ENCODE assay signal across 7 cellular contexts in the genomic region with DNA sequence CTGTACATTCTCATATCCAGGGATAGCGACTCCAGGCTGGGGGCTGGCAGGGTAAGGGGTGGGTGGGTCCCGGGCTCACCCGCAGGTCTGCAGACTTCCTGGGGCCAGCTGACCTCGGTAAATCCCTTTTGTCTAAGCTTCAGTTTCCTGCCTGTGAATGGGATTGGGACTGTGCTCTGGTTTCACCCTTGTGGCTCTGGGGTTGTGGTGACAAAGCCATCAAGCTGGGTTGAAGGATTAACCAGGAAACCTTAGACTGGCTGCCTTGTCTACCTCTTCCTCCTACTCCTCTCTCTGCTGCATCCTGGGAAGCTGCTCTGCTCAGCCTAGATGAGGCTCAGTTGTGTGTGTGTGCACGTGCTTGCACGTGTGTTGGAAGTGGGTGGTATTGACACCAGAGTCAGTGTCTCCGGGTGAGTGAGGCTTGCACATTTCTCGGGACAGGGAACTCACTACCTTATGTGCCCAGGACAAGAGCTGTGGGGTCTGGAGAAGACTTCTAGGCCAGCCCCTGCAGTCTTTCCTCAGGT.
A peak's percentile ranks its signal among the peaks of the same experiment; 100 is the strongest.
DNase-seq lines count a peak whose midpoint lies in the region; ATAC-seq, FAIRE-seq and TF ChIP-seq lines count a peak whose summit lies in the region.
"Not testable (repeated sequence)": the region's sequence is repeated elsewhere in the genome, so short reads cannot be mapped to it uniquely, and the experiment has no call there.

No MANE protein-coding gene starts in this region.

- FAIRE-seq in small intestine (lab: Jason Lieb, UNC), result not testable (repeated sequence)

- not testable (repeated sequence) for H3K4me3 Mint-ChIP-seq in CD14-positive monocyte

- not testable (repeated sequence) for H3K36me3 Mint-ChIP-seq in CD14-positive monocyte

- not testable (repeated sequence) for H3K27ac ChIP-seq in WERI-Rb-1; small intestine (ENCODE audit: low read depth in 1 of 2, low read length in 1 of 2)

- H3K27ac Mint-ChIP-seq in CD14-positive monocyte, result peak overlapping the region in 6 of 7 donors; percentile 43 to 78 (median 56)

- not testable (repeated sequence) for H3K36me3 ChIP-seq in WERI-Rb-1; small intestine (ENCODE audit: control insufficient read depth in 2 of 2, insufficient read depth in 2 of 2, low read length in 2 of 2)

- H3K9me3 ChIP-seq in WERI-Rb-1 (ENCODE audit: severe bottlenecking); small intestine (ENCODE audit: control insufficient read depth, low read depth): not testable (repeated sequence)

- H3K9me3 Mint-ChIP-seq in CD14-positive monocyte, result not testable (repeated sequence)

- H3K27me3 ChIP-seq in WERI-Rb-1 (ENCODE audit: insufficient read depth, low read depth, severe bottlenecking); small intestine (ENCODE audit: control insufficient read depth in 2 of 2, insufficient read depth in 2 of 2, low read length in 2 of 2): not testable (repeated sequence)

- 55 to 76% (median 65%) methylated on average over 7 to 8 of the region's 8 CpGs for WGBS in small intestine, 3 donors

- H3K4me1 Mint-ChIP-seq in CD14-positive monocyte, result peaks cover 48% of the 10 kb centered on the region

- not testable (repeated sequence) for H3K4me3 ChIP-seq in WERI-Rb-1 (ENCODE audit: low read depth, low read length)
- H3K4me3 ChIP-seq in small intestine (ENCODE audit: low read depth in 1 of 2, low read length in 2 of 2), result peak overlapping the region in 1 of 2 donors; percentile 52

- intact Hi-C loops in CD14-positive monocyte (cut with micrococcal nuclease), result not testable (repeated sequence)

- DNase-seq in CD14-positive monocyte (ENCODE audit: low spot score); left lobe of liver (ENCODE audit: low spot score): not testable (repeated sequence)
- peak; percentile 21 for DNase-seq in H4 (ENCODE audit: low spot score)
- peak; percentile 62 for DNase-seq in NCI-H82 (lab: John Stamatoyannopoulos, UW)
- peak; percentile 82 for DNase-seq in WERI-Rb-1
- DNase-seq in glomerular visceral epithelial cell (ENCODE audit: extremely low spot score), result peak; percentile 5
- peak; percentile 20 for DNase-seq in small intestine

- not testable (repeated sequence) for H3K4me1 ChIP-seq in small intestine (ENCODE audit: control insufficient read depth in 2 of 2, insufficient read depth in 1 of 2, low read depth in 1 of 2, low read length in 1 of 2)

- not testable (repeated sequence) for TF ChIP-seq CTCF in CD14-positive monocyte (IDR thresholded peaks at IDR 0.05); WERI-Rb-1 (IDR thresholded peaks at IDR 0.05; ENCODE audit: low read depth, low read length)

- not testable (repeated sequence) for H3K27me3 Mint-ChIP-seq in CD14-positive monocyte (ENCODE audit: low read depth in 3 of 3)

- peak; percentile 21 for ATAC-seq in left lobe of liver
